In genomic region chr5:143877196-143877595, GRCh38 we compare ENCODE assay signal across 22 cellular contexts.
DNase-seq lines count a peak whose midpoint lies in the region; ATAC-seq, FAIRE-seq and TF ChIP-seq lines count a peak whose summit lies in the region.
"Had no signal": no experiment of that assay in that cellular context is flagged by ENCODE, and none has a peak within 500 bp of the region (broad histone marks: within the 10 kb centered on the region; RNA-seq: fewer than 3 reads in every experiment).

No MANE protein-coding gene starts in this region.

- in situ Hi-C loops in SK-MEL-5 (cut with HindIII; ENCODE audit: low pct_unique_long_range_greater_than_20kb, low sequenced_read_pairs) = no loop called here

- FAIRE-seq in A549 (lab: Jason Lieb, UNC) = peak; percentile 7
- FAIRE-seq: A204.1, G401.6, GM12892, H54 had no signal

- H3K9me3 ChIP-seq in A549 = no peaks in the 10 kb centered on the region
- H3K9me3 ChIP-seq: BE2C; BLaER1 treated with 17β-estradiol and CSF1 and Interleukin-3, amounts not matched to agents 10 nM and 100 nM; Caco-2; HAP-1 had no signal

- no peak for TF ChIP-seq CTCF in A549 (IDR thresholded peaks at IDR 0.05)

- DNase-seq in A549 (ENCODE audit: low read depth in 1 of 2, low spot score in 1 of 2) = no peak
- DNase-seq in SK-MEL-5 (ENCODE audit: low read depth, low spot score) = peak; percentile 87
- DNase-seq in medulla oblongata (ENCODE audit: extremely low spot score) = peak; percentile 49
- no peak for DNase-seq in activated CD4-positive, CD25-positive, alpha-beta regulatory T cell treated with anti-CD3 and anti-CD28 coated beads, Interleukin-2, amount 50 U/mL, for 72 hours
- DNase-seq: ACHN; AML-193; BE2C; Caco-2; CD4-positive, alpha-beta T cell; DMS153; DND-41; GOT3; HFFc6 had no signal

- no peak for TF ChIP-seq POLR2A in A549 (IDR thresholded peaks at IDR 0.05; ENCODE audit: low read length)

- H3K4me2 ChIP-seq in A549 = no peak overlapping the region
- H3K4me2 ChIP-seq: BLaER1 treated with 17β-estradiol and CSF1 and Interleukin-3, amounts not matched to agents 10 nM and 100 nM had no signal

- ATAC-seq in A549 (no peak), HG03432 (IDR thresholded peaks at IDR 0.05; ENCODE audit: unreplicated experiment) (no peak), HG02840 (IDR thresholded peaks at IDR 0.05; ENCODE audit: low FRiP score, unreplicated experiment) (no peak)

- H3K4me1 ChIP-seq in A549 = no peaks in the 10 kb centered on the region
- H3K4me1 ChIP-seq: BE2C, Caco-2, HAP-1 had no signal

- no peak overlapping the region for H3K27ac ChIP-seq in A549
- H3K27ac ChIP-seq: 22Rv1; BLaER1 treated with 17β-estradiol and CSF1 and Interleukin-3, amounts not matched to agents 10 nM and 100 nM had no signal

- no peak for TF ChIP-seq RAD21 in A549 (conservative IDR thresholded peaks at IDR 0.05 in 1 of 2, IDR thresholded peaks at IDR 0.05 in 1 of 2)

- POLR2A ChIA-PET in A549 (lab: Yijun Ruan, JAX) = no interaction called here

- CTCF ChIA-PET in A549 (lab: Yijun Ruan, JAX) = interaction anchor here (0.9 kb wide), 1 partner anchor 12 kb away, joined by 3 read pairs; no protein-coding TSS in a partner anchor

- TF ChIP-seq EP300 in A549 (IDR thresholded peaks at IDR 0.05) = no peak

- H3K4me3 ChIP-seq in A549 = no peak overlapping the region
- H3K4me3 ChIP-seq: BLaER1 treated with 17β-estradiol and CSF1 and Interleukin-3, amounts not matched to agents 10 nM and 100 nM; HAP-1 had no signal

- 89% methylated on average over 2 of the region's 2 CpGs for WGBS in A549 (ENCODE audit: missing lambda C conversion rate)

TF ChIP-seq in A549, 52 proteins besides CTCF, POLR2A, EP300 and RAD21:
- TF ChIP-seq FOSB (CRISPR knock-in tag; IDR thresholded peaks at IDR 0.05) = no peak
- no peak for TF ChIP-seq ZNF302 (CRISPR knock-in tag; IDR thresholded peaks at IDR 0.05)
- no peak for TF ChIP-seq TFCP2L1 (CRISPR knock-in tag; IDR thresholded peaks at IDR 0.05)
- no peak for TF ChIP-seq KDM1A (IDR thresholded peaks at IDR 0.05; ENCODE audit: low read depth)
- TF ChIP-seq NFE2L2 (conservative IDR thresholded peaks at IDR 0.05; ENCODE audit: low read length) = no peak
- TF ChIP-seq GATA3 (IDR thresholded peaks at IDR 0.05; ENCODE audit: borderline replicate concordance) = no peak
- TF ChIP-seq FOSL2 (IDR thresholded peaks at IDR 0.05) = no peak
- TF ChIP-seq FOSL2 (CRISPR knock-in tag; IDR thresholded peaks at IDR 0.05) = no peak
- no peak for TF ChIP-seq KDM5A (IDR thresholded peaks at IDR 0.05)
- TF ChIP-seq FOXS1 (CRISPR knock-in tag; IDR thresholded peaks at IDR 0.05) = no peak
- no peak for TF ChIP-seq CHD4 (IDR thresholded peaks at IDR 0.05; ENCODE audit: borderline replicate concordance)

Comparison
In these comparisons a context has a peak if more than half of its experiments do, and no peak if none do; other contexts are left out.
1. DNase-seq: peak in SK-MEL-5 (single experiment) and medulla oblongata (single experiment); none in A549 (0 of 2) and activated CD4-positive, CD25-positive, alpha-beta regulatory T cell treated with anti-CD3 and anti-CD28 coated beads, Interleukin-2, amount 50 U/mL, for 72 hours (single experiment).